Comparison of ENCODE assay signal across 1 cellular context in genomic region chr10:93435061-93435491, GRCh38.
TF ChIP-seq lines count a peak whose summit lies in the region.

No MANE protein-coding gene starts in this region.

TF ChIP-seq in GM23338, 12 proteins besides CTCF, POLR2A, EP300 and RAD21:
- TF ChIP-seq ZNF462 (CRISPR knock-in tag; IDR thresholded peaks at IDR 0.05) (no peak), CREB1 (CRISPR knock-in tag; IDR thresholded peaks at IDR 0.05; ENCODE audit: low read depth) (no peak), STAT1 (IDR thresholded peaks at IDR 0.05; ENCODE audit: unreplicated experiment) (no peak), EZH2phosphoT487 (IDR thresholded peaks at IDR 0.05; ENCODE audit: unreplicated experiment) (no peak), JUNB (IDR thresholded peaks at IDR 0.05; ENCODE audit: unreplicated experiment) (no peak), ZNF114 (CRISPR knock-in tag; IDR thresholded peaks at IDR 0.05) (no peak), POLR2AphosphoS5 (IDR thresholded peaks at IDR 0.05; ENCODE audit: low read depth) (no peak), ZNF331 (CRISPR knock-in tag; IDR thresholded peaks at IDR 0.05; ENCODE audit: low read depth) (no peak), EZH2 (IDR thresholded peaks at IDR 0.05; ENCODE audit: low read depth, unreplicated experiment) (no peak), NANOG (IDR thresholded peaks at IDR 0.05; ENCODE audit: borderline replicate concordance) (no peak)
- TF ChIP-seq, protein P1, sequence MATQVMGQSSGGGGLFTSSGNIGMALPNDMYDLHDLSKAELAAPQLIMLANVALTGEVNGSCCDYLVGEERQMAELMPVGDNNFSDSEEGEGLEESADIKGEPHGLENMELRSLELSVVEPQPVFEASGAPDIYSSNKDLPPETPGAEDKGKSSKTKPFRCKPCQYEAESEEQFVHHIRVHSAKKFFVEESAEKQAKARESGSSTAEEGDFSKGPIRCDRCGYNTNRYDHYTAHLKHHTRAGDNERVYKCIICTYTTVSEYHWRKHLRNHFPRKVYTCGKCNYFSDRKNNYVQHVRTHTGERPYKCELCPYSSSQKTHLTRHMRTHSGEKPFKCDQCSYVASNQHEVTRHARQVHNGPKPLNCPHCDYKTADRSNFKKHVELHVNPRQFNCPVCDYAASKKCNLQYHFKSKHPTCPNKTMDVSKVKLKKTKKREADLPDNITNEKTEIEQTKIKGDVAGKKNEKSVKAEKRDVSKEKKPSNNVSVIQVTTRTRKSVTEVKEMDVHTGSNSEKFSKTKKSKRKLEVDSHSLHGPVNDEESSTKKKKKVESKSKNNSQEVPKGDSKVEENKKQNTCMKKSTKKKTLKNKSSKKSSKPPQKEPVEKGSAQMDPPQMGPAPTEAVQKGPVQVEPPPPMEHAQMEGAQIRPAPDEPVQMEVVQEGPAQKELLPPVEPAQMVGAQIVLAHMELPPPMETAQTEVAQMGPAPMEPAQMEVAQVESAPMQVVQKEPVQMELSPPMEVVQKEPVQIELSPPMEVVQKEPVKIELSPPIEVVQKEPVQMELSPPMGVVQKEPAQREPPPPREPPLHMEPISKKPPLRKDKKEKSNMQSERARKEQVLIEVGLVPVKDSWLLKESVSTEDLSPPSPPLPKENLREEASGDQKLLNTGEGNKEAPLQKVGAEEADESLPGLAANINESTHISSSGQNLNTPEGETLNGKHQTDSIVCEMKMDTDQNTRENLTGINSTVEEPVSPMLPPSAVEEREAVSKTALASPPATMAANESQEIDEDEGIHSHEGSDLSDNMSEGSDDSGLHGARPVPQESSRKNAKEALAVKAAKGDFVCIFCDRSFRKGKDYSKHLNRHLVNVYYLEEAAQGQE (IDR thresholded peaks at IDR 0.05; ENCODE audit: unreplicated experiment): no peak
- TF ChIP-seq, protein P2, sequence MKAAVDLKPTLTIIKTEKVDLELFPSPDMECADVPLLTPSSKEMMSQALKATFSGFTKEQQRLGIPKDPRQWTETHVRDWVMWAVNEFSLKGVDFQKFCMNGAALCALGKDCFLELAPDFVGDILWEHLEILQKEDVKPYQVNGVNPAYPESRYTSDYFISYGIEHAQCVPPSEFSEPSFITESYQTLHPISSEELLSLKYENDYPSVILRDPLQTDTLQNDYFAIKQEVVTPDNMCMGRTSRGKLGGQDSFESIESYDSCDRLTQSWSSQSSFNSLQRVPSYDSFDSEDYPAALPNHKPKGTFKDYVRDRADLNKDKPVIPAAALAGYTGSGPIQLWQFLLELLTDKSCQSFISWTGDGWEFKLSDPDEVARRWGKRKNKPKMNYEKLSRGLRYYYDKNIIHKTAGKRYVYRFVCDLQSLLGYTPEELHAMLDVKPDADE (IDR thresholded peaks at IDR 0.05): no peak
